In genomic region chr2:155043097-155043496, GRCh38 we compare ENCODE assay signal across 27 cellular contexts.
"Had no signal": no experiment of that assay in that cellular context is flagged by ENCODE, and none has a peak within 500 bp of the region (broad histone marks: within the 10 kb centered on the region; RNA-seq: fewer than 3 reads in every experiment).

No MANE protein-coding gene starts in this region.

- FAIRE-seq: endometrium, endothelial cell of umbilical vein, frontal cortex had no signal

- H3K4me1 ChIP-seq: colonic mucosa, esophagus muscularis mucosa, esophagus squamous epithelium, foreskin keratinocyte, gastrocnemius medialis, gastroesophageal sphincter, heart left ventricle, heart right ventricle had no signal

- H3K27ac ChIP-seq: colonic mucosa, coronary artery, dorsolateral prefrontal cortex, epithelial cell of prostate, esophagus muscularis mucosa, esophagus squamous epithelium, foreskin keratinocyte, gastrocnemius medialis, gastroesophageal sphincter, heart left ventricle, heart right ventricle, hepatocyte had no signal

- H3K4me2 ChIP-seq: hepatocyte had no signal

- H3K79me2 ChIP-seq: hepatocyte had no signal

- H3K4me3 ChIP-seq: colonic mucosa, coronary artery, dorsolateral prefrontal cortex, esophagus muscularis mucosa, esophagus squamous epithelium, gastrocnemius medialis, gastroesophageal sphincter, heart left ventricle, heart right ventricle, hepatocyte had no signal

- H2AFZ ChIP-seq: hepatocyte had no signal

- H3K36me3 ChIP-seq: colonic mucosa, esophagus muscularis mucosa, esophagus squamous epithelium, gastrocnemius medialis, gastroesophageal sphincter, heart left ventricle, heart right ventricle had no signal

- ATAC-seq: effector memory CD8-positive, alpha-beta T cell; esophagus mucosa; foreskin keratinocyte; gastrocnemius medialis; gastroesophageal sphincter; heart left ventricle; heart right ventricle had no signal

- DNase-seq: colonic mucosa; cortex of kidney; dermis blood vessel endothelial cell; dorsolateral prefrontal cortex; effector CD4-positive, alpha-beta T cell; effector CD8-positive, alpha-beta T cell; effector memory CD4-positive, alpha-beta T cell; effector memory CD8-positive, alpha-beta T cell; endodermal cell; esophagus squamous epithelium; foreskin fibroblast; foreskin keratinocyte; foreskin melanocyte; gastrocnemius medialis; glutamatergic neuron; head of caudate nucleus; heart left ventricle; heart right ventricle had no signal

- H3K9me3 ChIP-seq: colonic mucosa, esophagus muscularis mucosa, gastrocnemius medialis, gastroesophageal sphincter had no signal

- H3K27me3 ChIP-seq: colonic mucosa, dorsolateral prefrontal cortex, esophagus muscularis mucosa, esophagus squamous epithelium, foreskin keratinocyte, gastrocnemius medialis, gastroesophageal sphincter, heart left ventricle, heart right ventricle, hepatocyte had no signal
